16 cellular contexts compared by ENCODE assay signal in the genomic region with DNA sequence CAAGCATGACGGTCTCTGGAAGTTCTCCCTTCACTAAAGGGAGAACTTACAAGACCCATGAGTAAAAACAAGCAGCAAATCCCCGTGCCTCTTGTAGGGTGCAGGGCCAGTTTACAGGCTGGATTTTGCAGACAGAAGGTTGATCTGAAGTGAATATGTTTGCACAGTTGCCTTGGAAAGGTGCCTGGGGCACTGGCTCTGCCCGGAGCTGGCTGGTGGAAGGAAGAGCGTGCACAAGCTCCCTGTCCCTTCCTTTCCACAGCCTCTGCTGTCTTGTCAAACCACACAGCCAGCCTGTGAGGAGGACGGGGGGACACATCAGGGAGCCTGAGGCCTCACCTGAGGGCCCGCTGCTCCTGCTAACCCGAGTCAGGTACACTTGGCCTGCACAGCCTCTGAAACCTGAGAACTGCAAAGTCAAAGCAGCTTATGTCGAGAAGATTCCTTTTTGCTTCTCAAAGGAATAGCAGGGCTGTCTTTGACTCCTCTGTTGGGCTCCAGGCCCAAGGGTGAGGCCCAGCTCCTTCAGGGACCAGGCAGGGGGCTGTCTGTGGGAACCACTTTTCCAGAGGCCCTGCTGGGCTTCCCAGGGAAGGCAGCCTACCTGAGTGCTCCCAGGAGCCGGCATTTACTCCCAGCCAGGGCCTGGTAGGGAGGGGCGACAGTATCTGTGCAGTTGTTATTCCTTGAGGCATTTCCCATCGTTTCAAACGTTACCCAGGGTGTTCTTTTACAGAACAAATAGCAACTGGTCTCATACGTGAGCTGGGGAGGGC.
DNase-seq lines count a peak whose midpoint lies in the region; ATAC-seq and TF ChIP-seq lines count a peak whose summit lies in the region.
"Had no signal": no experiment of that assay in that cellular context is flagged by ENCODE, and none has a peak within 500 bp of the region (broad histone marks: within the 10 kb centered on the region; RNA-seq: fewer than 3 reads in every experiment).

No MANE protein-coding gene starts in this region.

- H3K27me3 ChIP-seq in GM23338 (ENCODE audit: insufficient read depth) (no peaks in the 10 kb centered on the region), endodermal cell (ENCODE audit: control insufficient read depth, insufficient read depth, low read length, poor library complexity, severe bottlenecking) (no peaks in the 10 kb centered on the region), colonic mucosa (no peaks in the 10 kb centered on the region)

- H3K36me3 ChIP-seq in GM23338 (ENCODE audit: insufficient read depth) = no peaks in the 10 kb centered on the region
- H3K36me3 ChIP-seq in endodermal cell (ENCODE audit: control insufficient read depth, insufficient read depth, low read length) = no peaks in the 10 kb centered on the region
- no peaks in the 10 kb centered on the region for H3K36me3 ChIP-seq in colonic mucosa

- H3K4me1 Mint-ChIP-seq in GM23338 = peaks cover 16% of the 10 kb centered on the region
- H3K4me1 Mint-ChIP-seq in endodermal cell = peaks cover 13% of the 10 kb centered on the region
- peaks cover 61% of the 10 kb centered on the region for H3K4me1 Mint-ChIP-seq in nephron progenitor cell

- DNase-seq in GM23338 (ENCODE audit: low spot score) (no peak), NCI-H2171 (lab: John Stamatoyannopoulos, UW) (peak; percentile 6), endodermal cell (no peak), nephron progenitor cell (no peak), GM19240 (ENCODE audit: insufficient read length, low spot score) (no peak), NCI-H2196 treated with DMSO at 0.1 percent for 48 hours (lab: John Stamatoyannopoulos, UW; ENCODE audit: unreplicated experiment) (no peak), colonic mucosa (no peak)
- DNase-seq: activated CD4-positive, alpha-beta T cell treated with anti-CD3 and anti-CD28 coated beads for 4 hours; activated T-cell treated with anti-CD3 and anti-CD28 coated beads, Interleukin-2, amount 50 U/mL, for 1 hour; dermis blood vessel endothelial cell; DMS153; MM.1S; OCI-M1; stimulated activated CD4-positive, alpha-beta T cell treated with anti-CD3 and anti-CD28 coated beads, Interleukin-4, amount 100 ng/mL, for 1 hour had no signal

- H3K27me3 Mint-ChIP-seq in GM23338 (ENCODE audit: insufficient read depth, low read depth, poor library complexity) = peaks cover 7% of the 10 kb centered on the region
- peaks cover 11% of the 10 kb centered on the region for H3K27me3 Mint-ChIP-seq in endodermal cell (ENCODE audit: insufficient read depth)
- H3K27me3 Mint-ChIP-seq in nephron progenitor cell (ENCODE audit: low read depth, poor library complexity) = peaks cover 9% of the 10 kb centered on the region

- H3K9me3 Mint-ChIP-seq in GM23338 (no peaks in the 10 kb centered on the region), endodermal cell (no peaks in the 10 kb centered on the region), nephron progenitor cell (no peaks in the 10 kb centered on the region)

- H3K9me2 ChIP-seq in GM23338 (ENCODE audit: insufficient read depth) = peaks cover 25% of the 10 kb centered on the region

- no peaks in the 10 kb centered on the region for H4K20me1 ChIP-seq in GM23338 (replicated peaks; ENCODE audit: insufficient read depth)

- no peaks in the 10 kb centered on the region for H3K79me2 ChIP-seq in GM23338 (replicated peaks; ENCODE audit: insufficient read depth)

- intact Hi-C loops in colonic mucosa (cut with DNase I) = no loop called here

- no peak overlapping the region for H3K27ac ChIP-seq in GM23338 (ENCODE audit: low read depth)
- H3K27ac ChIP-seq in endodermal cell (ENCODE audit: low read depth, low read length) = no peak overlapping the region
- no peak overlapping the region for H3K27ac ChIP-seq in colonic mucosa

- peak; percentile 74 for ATAC-seq in GM23338
- no peak for ATAC-seq in HG02885 (IDR thresholded peaks at IDR 0.05; ENCODE audit: poor library complexity, unreplicated experiment)

- TF ChIP-seq CTCF in GM23338 (conservative IDR thresholded peaks at IDR 0.05; ENCODE audit: low read depth in 2 of 2) (no peak), endodermal cell (conservative IDR thresholded peaks at IDR 0.05) (peak; percentile 42), nephron progenitor cell (IDR thresholded peaks at IDR 0.05) (no peak), colonic mucosa (IDR thresholded peaks at IDR 0.05) (no peak)

- H3K4me3 Mint-ChIP-seq in GM23338 (no peak overlapping the region), endodermal cell (no peak overlapping the region), nephron progenitor cell (no peak overlapping the region)

- H3K4me1 ChIP-seq in GM23338 (ENCODE audit: insufficient read depth) = peaks cover 7% of the 10 kb centered on the region; the same call in 1 of the 2 replicates
- H3K4me1 ChIP-seq in endodermal cell (ENCODE audit: control insufficient read depth, insufficient read depth, low read length) = no peaks in the 10 kb centered on the region
- no peaks in the 10 kb centered on the region for H3K4me1 ChIP-seq in colonic mucosa

- H3K27ac Mint-ChIP-seq in GM23338 (no peak overlapping the region), endodermal cell (no peak overlapping the region), nephron progenitor cell (peak overlapping the region; percentile 54)
- H3K27ac Mint-ChIP-seq: progenitor cell of endocrine pancreas had no signal

- H3K9ac ChIP-seq in endodermal cell (ENCODE audit: extremely low read depth, low read length, poor library complexity, severe bottlenecking) (no peak overlapping the region), colonic mucosa (ENCODE audit: low read depth in 2 of 2, low read length in 2 of 2) (no peak overlapping the region)

- no peaks in the 10 kb centered on the region for H3K36me3 Mint-ChIP-seq in GM23338 (ENCODE audit: low read depth)
- no peaks in the 10 kb centered on the region for H3K36me3 Mint-ChIP-seq in endodermal cell (ENCODE audit: low read depth)
- H3K36me3 Mint-ChIP-seq in nephron progenitor cell (ENCODE audit: low read depth) = no peaks in the 10 kb centered on the region

- no peak overlapping the region for H3K4me2 ChIP-seq in GM23338

- peak overlapping the region; percentile 56; the same call in 1 of the 2 replicates for H2AFZ ChIP-seq in GM23338

- WGBS in endodermal cell (ENCODE audit: insufficient coverage in 1 of 2, insufficient read length in 1 of 2), 2 experiments = 81 to 86% methylated on average over 8 to 13 of the region's 13 CpGs

- H3K9me3 ChIP-seq in endodermal cell (ENCODE audit: control insufficient read depth, low read length) = no peaks in the 10 kb centered on the region
- H3K9me3 ChIP-seq in colonic mucosa = no peaks in the 10 kb centered on the region

- no peak overlapping the region for H3K4me3 ChIP-seq in GM23338
- H3K4me3 ChIP-seq in endodermal cell (ENCODE audit: low read length) = no peak overlapping the region
- H3K4me3 ChIP-seq in colonic mucosa = no peak overlapping the region

- no peaks in the 10 kb centered on the region for H3F3A ChIP-seq in GM23338 (replicated peaks; ENCODE audit: low read depth)

TF ChIP-seq in GM23338, 12 proteins besides CTCF, POLR2A, EP300 and RAD21 (continues in another document):
- no peak for TF ChIP-seq ZNF114 (CRISPR knock-in tag; IDR thresholded peaks at IDR 0.05)
- TF ChIP-seq ZNF331 (CRISPR knock-in tag; IDR thresholded peaks at IDR 0.05; ENCODE audit: low read depth) = no peak
- TF ChIP-seq POLR2AphosphoS5 (IDR thresholded peaks at IDR 0.05; ENCODE audit: low read depth) = no peak
- TF ChIP-seq CREB1 (CRISPR knock-in tag; IDR thresholded peaks at IDR 0.05; ENCODE audit: low read depth) = no peak
